Comparison of ENCODE assay signal across 10 cellular contexts in genomic region chr21:38965910-38966504, GRCh38.
A peak's percentile ranks its signal among the peaks of the same experiment; 100 is the strongest.
DNase-seq lines count a peak whose midpoint lies in the region; ATAC-seq, FAIRE-seq and TF ChIP-seq lines count a peak whose summit lies in the region.
"Had no signal": no experiment of that assay in that cellular context is flagged by ENCODE, and none has a peak within 500 bp of the region (broad histone marks: within the 10 kb centered on the region; RNA-seq: fewer than 3 reads in every experiment).

No MANE protein-coding gene starts in this region.

- H4K20me1 ChIP-seq in GM23338 (replicated peaks; ENCODE audit: insufficient read depth): no peaks in the 10 kb centered on the region
- H4K20me1 ChIP-seq in fibroblast of lung (ENCODE audit: control insufficient read depth, extremely low read depth, insufficient read depth, low read length): no peaks in the 10 kb centered on the region

- H3K4me3 ChIP-seq in GM23338: no peak overlapping the region
- H3K4me3 ChIP-seq in fibroblast of lung (replicated peaks in 1 of 4; ENCODE audit: control extremely low read depth in 1 of 4, insufficient read depth in 1 of 4, low read depth in 3 of 4, low read length in 4 of 4): no peak overlapping the region
- peak overlapping the region; percentile 6 for H3K4me3 ChIP-seq in parathyroid adenoma (ENCODE audit: low read depth, low read length)

- H3K4me2 ChIP-seq in GM23338: no peak overlapping the region
- H3K4me2 ChIP-seq in fibroblast of lung (ENCODE audit: extremely low read depth, insufficient read depth, low read length): no peak overlapping the region
- peak overlapping the region; percentile 34 for H3K4me2 ChIP-seq in parathyroid adenoma (ENCODE audit: low read length)

- H3K36me3 ChIP-seq in GM23338 (ENCODE audit: insufficient read depth): no peaks in the 10 kb centered on the region
- H3K36me3 ChIP-seq in fibroblast of lung (ENCODE audit: control insufficient read depth, insufficient read depth, low read length): no peaks in the 10 kb centered on the region
- H3K36me3 ChIP-seq in parathyroid adenoma (ENCODE audit: control insufficient read depth, insufficient read depth, low read length): no peaks in the 10 kb centered on the region

- H3K9me3 ChIP-seq in fibroblast of lung (ENCODE audit: control insufficient read depth, insufficient read depth, low read depth, low read length): no peaks in the 10 kb centered on the region
- H3K9me3 ChIP-seq in parathyroid adenoma (ENCODE audit: control insufficient read depth, low read length): no peaks in the 10 kb centered on the region

- H3K79me2 ChIP-seq in GM23338 (replicated peaks; ENCODE audit: insufficient read depth) (no peaks in the 10 kb centered on the region), fibroblast of lung (ENCODE audit: control insufficient read depth, insufficient read depth, low read length) (no peaks in the 10 kb centered on the region), parathyroid adenoma (no peaks in the 10 kb centered on the region)

- DNase-seq in GM23338 (ENCODE audit: low spot score) (peak; percentile 55), NCI-H2196 treated with DMSO at 0.1 percent for 48 hours (lab: John Stamatoyannopoulos, UW; ENCODE audit: unreplicated experiment) (peak; percentile 77), fibroblast of lung (ENCODE audit: low read depth in 2 of 2) (peak; percentile 39 to 75), urothelium cell line (ENCODE audit: low spot score) (no peak), KG1 (lab: John Stamatoyannopoulos, UW) (no peak)
- DNase-seq: activated CD4-positive, alpha-beta memory T cell treated with anti-CD3 and anti-CD28 coated beads, Interleukin-2, amount 10 ng/mL, durations not matched to agents 7 days and 5 days had no signal

- H3K36me3 Mint-ChIP-seq in GM23338 (ENCODE audit: low read depth): peaks cover 12% of the 10 kb centered on the region
- H3K36me3 Mint-ChIP-seq: natural killer cell treated with Interleukin-12 subunit alpha and Interleukin-12 subunit beta and Interleukin-15 and Interleukin-18, amount 100 ng/mL, for 72 hours had no signal

- no peak for TF ChIP-seq CTCF in GM23338 (conservative IDR thresholded peaks at IDR 0.05; ENCODE audit: low read depth in 2 of 2)
- no peak for TF ChIP-seq CTCF in fibroblast of lung (conservative IDR thresholded peaks at IDR 0.05 in 1 of 2, IDR thresholded peaks at IDR 0.05 in 1 of 2; ENCODE audit: low read depth in 1 of 2, low read length in 2 of 2)
- no peak for TF ChIP-seq CTCF in parathyroid adenoma (IDR thresholded peaks at IDR 0.05)

- peak; percentile 89 for ATAC-seq in GM23338
- no peak for ATAC-seq in GM21737 (IDR thresholded peaks at IDR 0.05; ENCODE audit: unreplicated experiment)
- ATAC-seq in HG02885 (IDR thresholded peaks at IDR 0.05; ENCODE audit: poor library complexity, unreplicated experiment): no peak
- ATAC-seq: natural killer cell treated with Interleukin-12 subunit alpha and Interleukin-12 subunit beta and Interleukin-15 and Interleukin-18, amount 100 ng/mL, for 72 hours had no signal

- H3K9ac ChIP-seq in fibroblast of lung (ENCODE audit: insufficient read depth, low read length) (no peak overlapping the region), parathyroid adenoma (no peak overlapping the region)

- H3K4me1 Mint-ChIP-seq in GM23338: peaks cover 18% of the 10 kb centered on the region

- peak overlapping the region; percentile 52; the same call in 1 of the 2 replicates for H3K27ac Mint-ChIP-seq in GM23338
- H3K27ac Mint-ChIP-seq: activated CD4-positive, alpha-beta memory T cell treated with anti-CD3 and anti-CD28 coated beads, Interleukin-2, amount 10 ng/mL, durations not matched to agents 7 days and 5 days; natural killer cell treated with Interleukin-12 subunit alpha and Interleukin-12 subunit beta and Interleukin-15 and Interleukin-18, amount 100 ng/mL, for 72 hours had no signal

- H3K4me1 ChIP-seq in GM23338 (ENCODE audit: insufficient read depth): no peaks in the 10 kb centered on the region
- H3K4me1 ChIP-seq in fibroblast of lung (ENCODE audit: control insufficient read depth, extremely low read depth, insufficient read depth, low read length): peaks cover 8% of the 10 kb centered on the region
- peaks cover 14% of the 10 kb centered on the region for H3K4me1 ChIP-seq in parathyroid adenoma

- no peak for FAIRE-seq in urothelium cell line (lab: Jason Lieb, UNC)

- H2AFZ ChIP-seq in GM23338: peak overlapping the region; percentile 94
- no peak overlapping the region for H2AFZ ChIP-seq in fibroblast of lung (ENCODE audit: low read length)
- H2AFZ ChIP-seq in parathyroid adenoma: peak overlapping the region; percentile 43

- no peak overlapping the region for H3K4me3 Mint-ChIP-seq in GM23338
- H3K4me3 Mint-ChIP-seq: activated CD4-positive, alpha-beta memory T cell treated with anti-CD3 and anti-CD28 coated beads, Interleukin-2, amount 10 ng/mL, durations not matched to agents 7 days and 5 days; natural killer cell treated with Interleukin-12 subunit alpha and Interleukin-12 subunit beta and Interleukin-15 and Interleukin-18, amount 100 ng/mL, for 72 hours had no signal

- no peaks in the 10 kb centered on the region for H3F3A ChIP-seq in GM23338 (replicated peaks; ENCODE audit: low read depth)

- no peaks in the 10 kb centered on the region for H3K27me3 ChIP-seq in GM23338 (ENCODE audit: insufficient read depth)
- H3K27me3 ChIP-seq in fibroblast of lung (ENCODE audit: control insufficient read depth, insufficient read depth, low read length): no peaks in the 10 kb centered on the region
- no peaks in the 10 kb centered on the region for H3K27me3 ChIP-seq in parathyroid adenoma (ENCODE audit: control insufficient read depth, insufficient read depth, low read length)

- H3K9me2 ChIP-seq in GM23338 (ENCODE audit: insufficient read depth): 0 out of 2 replicates have a peak, but pooled peaks cover 4% of the 10 kb centered on the region

- peaks cover 16% of the 10 kb centered on the region for H3K9me3 Mint-ChIP-seq in GM23338
- H3K9me3 Mint-ChIP-seq: natural killer cell treated with Interleukin-12 subunit alpha and Interleukin-12 subunit beta and Interleukin-15 and Interleukin-18, amount 100 ng/mL, for 72 hours had no signal

- H3K27me3 Mint-ChIP-seq in GM23338 (ENCODE audit: insufficient read depth, low read depth, poor library complexity): no peaks in the 10 kb centered on the region
- H3K27me3 Mint-ChIP-seq: activated CD4-positive, alpha-beta memory T cell treated with anti-CD3 and anti-CD28 coated beads, Interleukin-2, amount 10 ng/mL, durations not matched to agents 7 days and 5 days had no signal

- H3K27ac ChIP-seq in GM23338 (ENCODE audit: low read depth) (no peak overlapping the region), fibroblast of lung (ENCODE audit: insufficient read depth, low read length) (peak overlapping the region; percentile 67), parathyroid adenoma (peak overlapping the region; percentile 91)

TF ChIP-seq in GM23338, 12 proteins besides CTCF, POLR2A, EP300 and RAD21 (continues in another document):
- TF ChIP-seq REST (IDR thresholded peaks at IDR 0.05; ENCODE audit: unreplicated experiment): no peak

Comparison
In these comparisons a context has a peak if more than half of its experiments do, and no peak if none do; other contexts are left out.
1. DNase-seq: peak in GM23338 (single experiment), NCI-H2196 treated with DMSO at 0.1 percent for 48 hours (single experiment) and fibroblast of lung (2 of 2); none in urothelium cell line (single experiment) and KG1 (single experiment).